15 cellular contexts compared by ENCODE assay signal in the genomic region with DNA sequence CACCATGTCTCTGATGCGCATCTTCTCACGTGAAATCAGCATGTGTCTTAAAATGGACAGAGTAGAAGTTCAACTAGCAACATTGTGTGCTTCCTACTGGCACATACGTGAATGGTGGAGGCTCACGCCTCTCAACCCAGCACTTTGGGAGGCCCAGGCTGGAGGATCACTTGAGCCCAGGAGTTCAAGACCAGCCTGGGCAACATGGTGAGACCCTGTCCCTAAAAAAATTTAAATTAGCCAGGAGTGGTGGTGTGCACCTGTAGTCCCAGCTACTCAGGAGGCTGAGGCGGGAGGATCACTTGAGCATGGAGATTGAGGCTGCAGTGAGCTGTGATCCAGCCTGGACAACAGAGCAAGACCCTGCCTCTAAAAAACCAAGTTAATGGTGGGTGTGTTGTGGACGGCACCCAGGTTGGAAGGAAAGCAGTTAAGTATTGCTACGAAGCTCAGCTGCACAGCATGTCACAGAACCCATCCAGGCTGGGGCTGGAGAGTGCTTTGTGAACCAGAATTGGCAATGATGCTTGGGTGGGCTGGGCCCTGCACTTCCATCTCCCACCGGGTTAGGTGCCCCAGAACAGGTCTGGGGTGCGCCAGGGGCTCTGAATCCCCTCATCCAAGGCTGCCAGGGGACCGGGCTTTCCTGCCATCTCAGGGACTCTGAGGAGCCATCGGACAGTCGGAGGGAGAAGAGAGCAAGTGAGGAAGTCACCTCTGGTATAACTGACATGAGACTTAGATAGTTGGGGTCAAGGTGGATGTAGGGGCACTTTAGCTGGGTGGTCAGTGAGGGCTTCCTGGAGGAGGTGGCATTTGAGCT. TPM values are rescaled to one million over a fixed set of nuclear protein-coding genes. Genes with fewer than 3 reads are reported as not detected.
DNase-seq lines count a peak whose midpoint lies in the region; ATAC-seq, FAIRE-seq and TF ChIP-seq lines count a peak whose summit lies in the region.
"Had no signal": no experiment of that assay in that cellular context is flagged by ENCODE, and none has a peak within 500 bp of the region (broad histone marks: within the 10 kb centered on the region; RNA-seq: fewer than 3 reads in every experiment).

No MANE protein-coding gene starts in this region.

- no peak for TF ChIP-seq EP300 in HepG2 (IDR thresholded peaks at IDR 0.05; ENCODE audit: low read depth in 2 of 2, low read length in 2 of 2)
- no peak for TF ChIP-seq EP300 in HepG2 (CRISPR knock-in tag; IDR thresholded peaks at IDR 0.05; ENCODE audit: borderline replicate concordance)

- no peak overlapping the region for H2AFZ ChIP-seq in HepG2 (ENCODE audit: low read length)

- H3K27ac ChIP-seq in SJSA1 (peak overlapping the region; percentile 87), HepG2 (ENCODE audit: extremely low read length, insufficient read depth, low read length) (peak overlapping the region; percentile 99)
- H3K27ac ChIP-seq: esophagus muscularis mucosa had no signal

- peaks cover 6 to 9% of the 10 kb centered on the region in 2 donors for H3K4me1 Mint-ChIP-seq in natural killer cell treated with Interleukin-12 subunit alpha and Interleukin-12 subunit beta and Interleukin-15 and Interleukin-18, amount 100 ng/mL, for 72 hours (ENCODE audit: low read depth in 2 of 2)
- H3K4me1 Mint-ChIP-seq in natural killer cell = peaks cover 6 to 12% of the 10 kb centered on the region in 2 donors

- H3K9me3 Mint-ChIP-seq in natural killer cell treated with Interleukin-12 subunit alpha and Interleukin-12 subunit beta and Interleukin-15 and Interleukin-18, amount 100 ng/mL, for 72 hours = no peaks in the 10 kb centered on the region
- H3K9me3 Mint-ChIP-seq in natural killer cell = no peaks in the 10 kb centered on the region
- H3K9me3 Mint-ChIP-seq: memory B cell had no signal

- no peak for TF ChIP-seq RAD21 in HepG2 (CRISPR knock-in tag; IDR thresholded peaks at IDR 0.05)

- TF ChIP-seq POLR2A in HepG2 (IDR thresholded peaks at IDR 0.05; ENCODE audit: insufficient read depth in 1 of 2, low read depth in 2 of 2, low read length in 2 of 2) = no peak; a peak in 1 of 4 replicates

- H3K9ac ChIP-seq in HepG2 (ENCODE audit: insufficient read depth, low read depth, low read length) = peak overlapping the region; percentile 92

- H3K27me3 Mint-ChIP-seq in natural killer cell treated with Interleukin-12 subunit alpha and Interleukin-12 subunit beta and Interleukin-15 and Interleukin-18, amount 100 ng/mL, for 72 hours = peaks cover under 1 to 3% of the 10 kb centered on the region in 2 donors
- peaks cover 0 to 4% of the 10 kb centered on the region in 2 donors for H3K27me3 Mint-ChIP-seq in natural killer cell (ENCODE audit: low read depth in 2 of 2)

- intact Hi-C loops in natural killer cell (cut with micrococcal nuclease) = no loop called here
- intact Hi-C loops in HepG2 (cut with micrococcal nuclease; ENCODE audit: unreplicated experiment) = loop anchor here (5.0 kb wide), 1 partner anchor 66 kb away; a partner anchor contains a TSS

- CTCF ChIA-PET in HepG2 (lab: Yijun Ruan, JAX; ENCODE audit: low intra/inter-chr PET ratio, low total read pairs) = no interaction called here

- no peaks in the 10 kb centered on the region for H3K79me2 ChIP-seq in HepG2 (ENCODE audit: insufficient read depth, low read length)

- no peaks in the 10 kb centered on the region for H3K36me3 ChIP-seq in SJSA1
- no peaks in the 10 kb centered on the region for H3K36me3 ChIP-seq in HepG2 (replicated peaks in 1 of 2; ENCODE audit: control insufficient read depth in 1 of 2, insufficient read depth in 2 of 2, low read length in 2 of 2)
- H3K36me3 ChIP-seq: esophagus muscularis mucosa had no signal

- FAIRE-seq in HepG2 (lab: Jason Lieb, UNC) (peak; percentile 30), urothelium cell line (lab: Jason Lieb, UNC) (peak; percentile 53)
- FAIRE-seq: GM12878 had no signal

- no peak for DNase-seq in natural killer cell treated with Interleukin-12 subunit alpha and Interleukin-12 subunit beta and Interleukin-15 and Interleukin-18, amount 100 ng/mL, for 72 hours (ENCODE audit: low spot score)
- DNase-seq in natural killer cell = no peak
- DNase-seq in SJSA1 (ENCODE audit: low read depth in 1 of 2, low spot score in 2 of 2) = peak in 1 of 2 experiments; percentile 37
- no peak for DNase-seq in HepG2 (ENCODE audit: low spot score)
- DNase-seq in urothelium cell line (ENCODE audit: low spot score) = no peak
- no peak for DNase-seq in effector CD4-positive, alpha-beta T cell
- DNase-seq in EL = no peak
- no peak for DNase-seq in G401 (ENCODE audit: low spot score)
- DNase-seq: activated naive CD4-positive, alpha-beta T cell treated with anti-CD3 and anti-CD28 coated beads, Interleukin-2, amount 50 U/mL, for 16 hours; cerebellar nuclear complex; DND-41; NCI-H187 treated with DMSO at 0.1 percent for 48 hours had no signal

- H4K20me1 ChIP-seq in HepG2 (ENCODE audit: insufficient read depth, low read length) = no peaks in the 10 kb centered on the region

- ATAC-seq in natural killer cell treated with Interleukin-12 subunit alpha and Interleukin-12 subunit beta and Interleukin-15 and Interleukin-18, amount 100 ng/mL, for 72 hours = no peak
- ATAC-seq in natural killer cell = no peak
- no peak for ATAC-seq in HepG2

- POLR2A ChIA-PET in HepG2 (lab: Yijun Ruan, JAX) = interaction anchor here (0.9 to 2.4 kb wide), 6 partner anchors 8 to 90 kb away, joined by 3 to 11 read pairs (median 7); a partner anchor contains a TSS

- no peaks in the 10 kb centered on the region for H3K36me3 Mint-ChIP-seq in natural killer cell treated with Interleukin-12 subunit alpha and Interleukin-12 subunit beta and Interleukin-15 and Interleukin-18, amount 100 ng/mL, for 72 hours
- H3K36me3 Mint-ChIP-seq in natural killer cell = no peaks in the 10 kb centered on the region
- H3K36me3 Mint-ChIP-seq: memory B cell had no signal

- H3K4me3 Mint-ChIP-seq in natural killer cell treated with Interleukin-12 subunit alpha and Interleukin-12 subunit beta and Interleukin-15 and Interleukin-18, amount 100 ng/mL, for 72 hours = peak overlapping the region; percentile 53
- H3K4me3 Mint-ChIP-seq in natural killer cell = no peak overlapping the region
- H3K4me3 Mint-ChIP-seq: memory B cell had no signal

- no peak for TF ChIP-seq CTCF in natural killer cell (IDR thresholded peaks at IDR 0.05)
- TF ChIP-seq CTCF in HepG2 (CRISPR knock-in tag; IDR thresholded peaks at IDR 0.05) = no peak

- H3K27ac Mint-ChIP-seq in natural killer cell treated with Interleukin-12 subunit alpha and Interleukin-12 subunit beta and Interleukin-15 and Interleukin-18, amount 100 ng/mL, for 72 hours = peak overlapping the region; percentile 14 to 63
- H3K27ac Mint-ChIP-seq in natural killer cell = no peak overlapping the region
- H3K27ac Mint-ChIP-seq: memory B cell had no signal

- H3K4me3 ChIP-seq in SJSA1 = no peak overlapping the region
- H3K4me3 ChIP-seq in HepG2 (replicated peaks in 1 of 3; ENCODE audit: insufficient read depth in 1 of 3, low read depth in 2 of 3, low read length in 3 of 3) = peak overlapping the region in 2 of 3 experiments; percentile 18 to 67; a peak in 3 of 6 replicates
- H3K4me3 ChIP-seq: GM12878 had no signal

- BruUV-seq in HepG2 (replicated peaks; lab: Mats Ljungman, UMichigan) = TSS peak; percentile 80

- 53% methylated on average over 11 of the region's 12 CpGs for WGBS in HepG2 (ENCODE audit: low lambda C conversion rate)

- in situ Hi-C loops in HepG2 (cut with HindIII; ENCODE audit: extremely low pct_ligation_motif_present, low pct_unique_long_range_greater_than_20kb) = no loop called here
- in situ Hi-C loops in G401 (cut with HindIII; ENCODE audit: low sequenced_read_pairs) = no loop called here

- no peaks in the 10 kb centered on the region for H3K9me3 ChIP-seq in SJSA1 (replicated peaks)
- no peaks in the 10 kb centered on the region for H3K9me3 ChIP-seq in HepG2 (ENCODE audit: low read length)
- H3K9me3 ChIP-seq: esophagus muscularis mucosa had no signal

- H3K4me2 ChIP-seq in HepG2 (ENCODE audit: low read depth, low read length) = peak overlapping the region; percentile 95

- H3K4me1 ChIP-seq in SJSA1 (replicated peaks) (peaks cover 49% of the 10 kb centered on the region), HepG2 (ENCODE audit: insufficient read depth, low read length) (peaks cover 77% of the 10 kb centered on the region)

- H3K27me3 ChIP-seq in SJSA1 (replicated peaks) = no peaks in the 10 kb centered on the region
- peaks cover 0 to 6% of the 10 kb centered on the region in 2 experiments; a peak in 2 of 5 replicates for H3K27me3 ChIP-seq in HepG2 (ENCODE audit: control insufficient read depth in 1 of 2, insufficient read depth in 2 of 2, low read length in 2 of 2)

RNA-seq across cellular contexts. Expression of a gene that starts 33.0 kb away (rescaled TPM):
- total RNA-seq in natural killer cell treated with Interleukin-12 subunit alpha and Interleukin-12 subunit beta and Interleukin-15 and Interleukin-18, amount 100 ng/mL, for 72 hours = 10 to 100 TPM; 21.8 to 24.3 TPM
- total RNA-seq in natural killer cell (100 to 1,000 TPM in 2 of 3 donors, 10 to 100 TPM in 1; 99.1 to 142 (median 123) TPM), HepG2 (2016; rRNA removed; fragmentation: Illumina TruSeq; extraction: Trizol) (1.7 and 2.8 TPM in 2 replicates)
- 1.5 and 2.9 TPM in 2 replicates for total RNA-seq in SJSA1 (2014; rRNA removed; shearing (Covaris generic))
- 1.9 and 2.4 TPM in 2 replicates for total RNA-seq in HepG2 (2016; cell fraction: cytosol; rRNA removed; fragmentation: Illumina TruSeq; extraction: Trizol; ENCODE audit: low read depth)
- 1.6 and 3.3 TPM in 2 replicates for total RNA-seq in HepG2 (2016; cell fraction: insoluble cytoplasmic fraction; rRNA removed; fragmentation: Illumina TruSeq; extraction: Trizol)
- total RNA-seq in HepG2 (2016; cell fraction: membrane; rRNA removed; fragmentation: Illumina TruSeq; extraction: Trizol) = 1.7 and 2.8 TPM in 2 replicates
- total RNA-seq in HepG2 (2016; cell fraction: nucleus; rRNA removed; fragmentation: Illumina TruSeq; extraction: Trizol) = 4.9 and 6.0 TPM in 2 replicates
- 10.1 and 13.9 TPM in 2 replicates for polyA plus RNA-seq in HepG2 (2011; rRNA removed)
- 2.2 and 3.2 TPM in 2 replicates for polyA plus RNA-seq in HepG2 (2011; cell fraction: cytosol; rRNA removed)
- 132 and 157 TPM in 2 replicates for polyA plus RNA-seq in HepG2 (2011; cell fraction: nucleus; rRNA removed)
- polyA plus RNA-seq in HepG2 (2012) = 16.0 and 35.4 TPM in 2 replicates
- 0.21 and 0.24 TPM in 2 replicates for polyA plus RNA-seq in HepG2 (2016; cell fraction: cytosol; fragmentation: Illumina TruSeq; extraction: Trizol; ENCODE audit: low read depth)
- polyA plus RNA-seq in HepG2 (2016; cell fraction: insoluble cytoplasmic fraction; fragmentation: Illumina TruSeq; extraction: Trizol; ENCODE audit: low read depth) = 3.6 and 5.0 TPM in 2 replicates
- polyA plus RNA-seq in HepG2 (2016; cell fraction: membrane; fragmentation: Illumina TruSeq; extraction: Trizol; ENCODE audit: low read depth) = 0.60 and 0.72 TPM in 2 replicates
- 27.6 and 31.1 TPM in 2 replicates for polyA plus RNA-seq in HepG2 (2016; cell fraction: nucleus; fragmentation: Illumina TruSeq; extraction: Trizol; ENCODE audit: insufficient read depth, low read depth)
- polyA minus RNA-seq in HepG2 (2011; rRNA and poly(A)+ RNA removed; ENCODE audit: low replicate concordance) = 11.3 and 13.5 TPM in 2 replicates
- 7.8 and 10.2 TPM in 2 replicates for polyA minus RNA-seq in HepG2 (2011; cell fraction: cytosol; rRNA and poly(A)+ RNA removed)
- polyA minus RNA-seq in HepG2 (2011; cell fraction: nucleus; rRNA and poly(A)+ RNA removed) = 15.5 and 17.8 TPM in 2 replicates
- 2.3 and 11.1 TPM in 2 replicates for total RNA-seq in G401 (2014; rRNA removed; shearing (Covaris generic))

RNA-seq across cellular contexts. Expression of a gene that starts 33.3 kb away (rescaled TPM):
- not detected for total RNA-seq in natural killer cell treated with Interleukin-12 subunit alpha and Interleukin-12 subunit beta and Interleukin-15 and Interleukin-18, amount 100 ng/mL, for 72 hours
- total RNA-seq in natural killer cell = 1 to 10 TPM; 1.6 to 2.0 (median 1.7) TPM
- 3.1 and 3.4 TPM in 2 replicates for total RNA-seq in SJSA1 (2014; rRNA removed; shearing (Covaris generic))
- total RNA-seq in HepG2 (2016; rRNA removed; fragmentation: Illumina TruSeq; extraction: Trizol) = 0.38 and 0.80 TPM in 2 replicates
- total RNA-seq in HepG2 (2016; cell fraction: cytosol; rRNA removed; fragmentation: Illumina TruSeq; extraction: Trizol; ENCODE audit: low read depth) = 0.79 and 1.1 TPM in 2 replicates
- total RNA-seq in HepG2 (2016; cell fraction: insoluble cytoplasmic fraction; rRNA removed; fragmentation: Illumina TruSeq; extraction: Trizol) = 0.36 and 0.78 TPM in 2 replicates
- 1.2 and 1.4 TPM in 2 replicates for total RNA-seq in HepG2 (2016; cell fraction: membrane; rRNA removed; fragmentation: Illumina TruSeq; extraction: Trizol)
- total RNA-seq in HepG2 (2016; cell fraction: nucleus; rRNA removed; fragmentation: Illumina TruSeq; extraction: Trizol) = 0.69 and 0.75 TPM in 2 replicates
- 0.55 and 2.0 TPM in 2 replicates for polyA plus RNA-seq in HepG2 (2011; rRNA removed)
- polyA plus RNA-seq in HepG2 (2011; cell fraction: cytosol; rRNA removed) = 0.69 and 1.1 TPM in 2 replicates
- polyA plus RNA-seq in HepG2 (2011; cell fraction: nucleus; rRNA removed) = 3.2 and 5.2 TPM in 2 replicates
- 0.24 and 0.57 TPM in 2 replicates for polyA plus RNA-seq in HepG2 (2012)
- polyA plus RNA-seq in HepG2 (2016; cell fraction: cytosol; fragmentation: Illumina TruSeq; extraction: Trizol; ENCODE audit: low read depth) = 0.80 and 1.2 TPM in 2 replicates
- polyA plus RNA-seq in HepG2 (2016; cell fraction: insoluble cytoplasmic fraction; fragmentation: Illumina TruSeq; extraction: Trizol; ENCODE audit: low read depth) = 0.53 and 1.4 TPM in 2 replicates
- 1.5 and 2.6 TPM in 2 replicates for polyA plus RNA-seq in HepG2 (2016; cell fraction: membrane; fragmentation: Illumina TruSeq; extraction: Trizol; ENCODE audit: low read depth)
- polyA plus RNA-seq in HepG2 (2016; cell fraction: nucleus; fragmentation: Illumina TruSeq; extraction: Trizol; ENCODE audit: insufficient read depth, low read depth) = 2.1 and 2.8 TPM in 2 replicates
- polyA minus RNA-seq in HepG2 (2011; rRNA and poly(A)+ RNA removed; ENCODE audit: low replicate concordance) = 0.70 and 1.1 TPM in 2 replicates
- 1.5 TPM in 1 of 2 replicates, not detected in the other for polyA minus RNA-seq in HepG2 (2011; cell fraction: cytosol; rRNA and poly(A)+ RNA removed)
- polyA minus RNA-seq in HepG2 (2011; cell fraction: nucleus; rRNA and poly(A)+ RNA removed) = 1.4 and 2.6 TPM in 2 replicates
- 2.0 and 3.4 TPM in 2 replicates for total RNA-seq in G401 (2014; rRNA removed; shearing (Covaris generic))

Comparison
In these comparisons a context has a peak if more than half of its experiments do, and no peak if none do; other contexts are left out.
1. H3K27ac Mint-ChIP-seq: peak in natural killer cell treated with Interleukin-12 subunit alpha and Interleukin-12 subunit beta and Interleukin-15 and Interleukin-18, amount 100 ng/mL, for 72 hours (2 of 2); none in natural killer cell (0 of 2).